In the genomic region with DNA sequence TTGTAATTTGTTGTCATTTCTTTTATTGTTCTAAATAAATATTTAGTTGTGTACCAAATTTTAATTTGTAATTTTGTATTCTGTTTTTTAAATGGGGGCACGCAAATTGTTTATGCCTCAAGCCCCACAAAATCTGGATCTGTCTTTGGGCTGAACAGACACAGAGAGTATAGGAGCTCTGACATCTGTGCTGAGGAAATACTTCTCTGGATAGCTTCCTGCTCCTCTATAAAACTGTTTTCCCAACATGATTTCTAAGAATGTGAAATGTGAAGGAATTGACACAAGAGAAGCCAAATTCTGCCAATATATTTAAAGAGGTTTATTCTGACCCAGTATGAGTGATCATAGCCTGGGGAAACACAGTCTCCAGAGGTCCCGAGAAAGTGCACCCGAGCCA, we compare ENCODE assay signal across 17 cellular contexts.
"Had no signal": no experiment of that assay in that cellular context is flagged by ENCODE, and none has a peak within 500 bp of the region (broad histone marks: within the 10 kb centered on the region; RNA-seq: fewer than 3 reads in every experiment).

No MANE protein-coding gene starts in this region.

- H3K9me3 ChIP-seq: ascending aorta, prostate gland, transverse colon had no signal

- H3K27me3 ChIP-seq: ascending aorta, transverse colon had no signal

- H3K4me3 ChIP-seq: ascending aorta, dorsolateral prefrontal cortex, prostate gland, skin epidermis, transverse colon had no signal

- H3K36me3 ChIP-seq: ascending aorta, prostate gland, transverse colon had no signal

- DNase-seq: activated naive CD4-positive, alpha-beta T cell treated with anti-CD3 and anti-CD28 coated beads for 36 hours; activated naive CD8-positive, alpha-beta T cell treated with anti-CD3 and anti-CD28 coated beads, Interleukin-2, amount 50 U/mL, for 24 hours; activated T-cell treated with anti-CD3 and anti-CD28 coated beads for 4 hours; dorsolateral prefrontal cortex; erythroblast; hypothalamus; kidney; right cardiac atrium; stimulated activated CD4-positive, alpha-beta T cell treated with anti-CD3 and anti-CD28 coated beads, Interleukin-4, amount 100 ng/mL, for 24 hours; stimulated activated naive CD4-positive, alpha-beta T cell; substantia nigra; T-cell; T-helper 9 cell; transverse colon had no signal

- H3K4me1 ChIP-seq: ascending aorta, prostate gland, transverse colon had no signal

- ATAC-seq: activated naive CD8-positive, alpha-beta T cell treated with anti-CD3 and anti-CD28 coated beads, Interleukin-2, amount 50 U/mL, for 24 hours; right cardiac atrium; T-cell had no signal

- H3K27ac ChIP-seq: ascending aorta, dorsolateral prefrontal cortex, prostate gland, skin epidermis, transverse colon had no signal
